In the genomic region with DNA sequence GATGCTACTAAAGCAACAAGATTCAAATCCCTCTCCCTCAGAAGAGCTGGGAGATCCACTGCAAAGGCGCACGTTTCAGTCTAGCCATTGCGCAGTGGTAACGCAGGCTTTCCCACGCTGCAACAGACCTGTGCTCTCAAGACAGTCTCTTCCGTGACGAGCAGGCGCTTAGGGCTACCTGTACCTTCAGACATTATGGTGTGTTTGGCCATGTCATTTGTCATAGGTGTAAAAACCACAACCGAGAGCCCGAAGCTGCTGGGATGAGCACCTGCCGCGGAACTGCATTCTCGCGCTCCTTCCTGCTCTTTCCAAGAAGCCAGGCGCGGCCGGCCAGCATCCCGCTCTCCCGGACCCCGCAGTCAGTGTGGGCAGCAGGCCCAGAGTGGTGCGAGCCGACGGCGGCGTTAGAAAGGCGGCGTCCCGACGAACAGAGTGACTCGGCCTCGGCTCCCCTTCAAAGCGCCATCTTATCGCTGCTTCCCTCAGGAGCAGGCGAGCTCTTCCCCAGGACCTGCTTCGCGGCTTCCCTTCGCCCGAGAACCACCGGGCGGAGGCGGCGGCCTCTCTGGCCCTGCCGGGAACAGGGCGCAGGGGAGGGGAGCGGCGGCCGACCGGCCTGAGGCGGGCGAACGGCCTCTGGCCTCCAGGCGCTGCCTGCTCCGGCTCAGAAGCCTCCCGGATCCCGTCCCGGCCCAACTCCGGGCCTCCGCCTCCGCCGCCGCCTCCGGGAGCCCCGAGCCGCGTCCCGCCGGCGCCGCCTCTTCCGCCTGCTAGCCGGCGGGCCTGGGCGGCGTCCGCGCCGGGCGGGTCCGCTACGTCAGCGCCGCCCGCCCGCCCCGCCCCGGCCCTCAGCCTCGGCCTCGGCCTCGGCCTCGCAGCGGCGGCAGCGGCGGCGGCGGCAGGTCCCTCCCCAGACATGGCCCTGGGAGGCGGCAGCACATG, we compare ENCODE assay signal across 1 cellular context.
TF ChIP-seq lines count a peak whose summit lies in the region.

Gene FAM120A (plus strand): TSS at position 869 of the 945 bp plus-strand sequence. CDS start 231 bp downstream, outside the sequence.

TF ChIP-seq in K562, 482 proteins besides CTCF, POLR2A, EP300 and RAD21 (continued from another document and continues in another):
- TF ChIP-seq ATF2 (CRISPR knock-in tag; IDR thresholded peaks at IDR 0.05) (0 out of 2 replicates have a peak, but pooled peaks have one; percentile 61), NR3C1 (CRISPR knock-in tag; IDR thresholded peaks at IDR 0.05) (peak; percentile 40; the same call in 1 of the 2 replicates), ERF (CRISPR knock-in tag; IDR thresholded peaks at IDR 0.05) (peak; percentile 74; the same call in 1 of the 2 replicates), POLR2G (IDR thresholded peaks at IDR 0.05; ENCODE audit: low read depth, low read length) (peak; percentile 82), CGGBP1 (CRISPR knock-in tag; IDR thresholded peaks at IDR 0.05) (no peak), DMBX1 (CRISPR knock-in tag; IDR thresholded peaks at IDR 0.05; ENCODE audit: borderline replicate concordance) (0 out of 2 replicates have a peak, but pooled peaks have one; percentile 51), FOXA1 (IDR thresholded peaks at IDR 0.05; ENCODE audit: borderline replicate concordance) (no peak), MGA (IDR thresholded peaks at IDR 0.05) (no peak; the same call in 1 of the 2 replicates), ZNF280B (CRISPR knock-in tag; IDR thresholded peaks at IDR 0.05) (no peak), STAT5B (CRISPR knock-in tag; IDR thresholded peaks at IDR 0.05) (no peak), ZNF707 (CRISPR knock-in tag; conservative IDR thresholded peaks at IDR 0.05) (0 out of 2 replicates have a peak, but pooled peaks have one; percentile 5), PCBP1 (IDR thresholded peaks at IDR 0.05; ENCODE audit: low read depth, low read length, poor library complexity, severe bottlenecking) (no peak), ZNF3 (CRISPR knock-in tag; IDR thresholded peaks at IDR 0.05) (no peak), POLR2B (IDR thresholded peaks at IDR 0.05; ENCODE audit: low read depth, partially characterized antibody) (peak; percentile 46), ZNF785 (CRISPR knock-in tag; IDR thresholded peaks at IDR 0.05) (no peak), ZNF384 (IDR thresholded peaks at IDR 0.05; ENCODE audit: low read depth, low read length) (no peak), MLLT1 (IDR thresholded peaks at IDR 0.05) (peak; percentile 10 to 48; a peak in 1 of 4 replicates), ZFPM2 (CRISPR knock-in tag; IDR thresholded peaks at IDR 0.05) (0 out of 2 replicates have a peak, but pooled peaks have one; percentile 62), HDAC2 (IDR thresholded peaks at IDR 0.05) (0 out of 2 replicates have a peak, but pooled peaks have one; percentile 34), PTTG1 (tag; IDR thresholded peaks at IDR 0.05; ENCODE audit: low read depth) (no peak), RB1 (IDR thresholded peaks at IDR 0.05; ENCODE audit: low read depth) (0 out of 2 replicates have a peak, but pooled peaks have one; percentile 46), SP2 (IDR thresholded peaks at IDR 0.05; ENCODE audit: extremely low read depth, low read depth, low read length, poor library complexity, severe bottlenecking) (no peak), PHF20 (IDR thresholded peaks at IDR 0.05; ENCODE audit: partially characterized antibody) (peak; percentile 32), RFX1 (IDR thresholded peaks at IDR 0.05) (no peak), BDP1 (IDR thresholded peaks at IDR 0.05; ENCODE audit: insufficient read depth, insufficient read length) (no peak), CBX2 (IDR thresholded peaks at IDR 0.05; ENCODE audit: insufficient read depth, low read length, poor library complexity, severe bottlenecking) (no peak), ILF3 (IDR thresholded peaks at IDR 0.05; ENCODE audit: borderline replicate concordance) (0 out of 2 replicates have a peak, but pooled peaks have one; percentile 55), TRIM24 (IDR thresholded peaks at IDR 0.05) (no peak)
- TF ChIP-seq, protein P1, sequence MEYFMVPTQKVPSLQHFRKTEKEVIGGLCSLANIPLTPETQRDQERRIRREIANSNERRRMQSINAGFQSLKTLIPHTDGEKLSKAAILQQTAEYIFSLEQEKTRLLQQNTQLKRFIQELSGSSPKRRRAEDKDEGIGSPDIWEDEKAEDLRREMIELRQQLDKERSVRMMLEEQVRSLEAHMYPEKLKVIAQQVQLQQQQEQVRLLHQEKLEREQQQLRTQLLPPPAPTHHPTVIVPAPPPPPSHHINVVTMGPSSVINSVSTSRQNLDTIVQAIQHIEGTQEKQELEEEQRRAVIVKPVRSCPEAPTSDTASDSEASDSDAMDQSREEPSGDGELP (CRISPR knock-in tag; IDR thresholded peaks at IDR 0.05; ENCODE audit: borderline replicate concordance), result peak; percentile 39; the same call in 1 of the 2 replicates
- TF ChIP-seq, protein P2, sequence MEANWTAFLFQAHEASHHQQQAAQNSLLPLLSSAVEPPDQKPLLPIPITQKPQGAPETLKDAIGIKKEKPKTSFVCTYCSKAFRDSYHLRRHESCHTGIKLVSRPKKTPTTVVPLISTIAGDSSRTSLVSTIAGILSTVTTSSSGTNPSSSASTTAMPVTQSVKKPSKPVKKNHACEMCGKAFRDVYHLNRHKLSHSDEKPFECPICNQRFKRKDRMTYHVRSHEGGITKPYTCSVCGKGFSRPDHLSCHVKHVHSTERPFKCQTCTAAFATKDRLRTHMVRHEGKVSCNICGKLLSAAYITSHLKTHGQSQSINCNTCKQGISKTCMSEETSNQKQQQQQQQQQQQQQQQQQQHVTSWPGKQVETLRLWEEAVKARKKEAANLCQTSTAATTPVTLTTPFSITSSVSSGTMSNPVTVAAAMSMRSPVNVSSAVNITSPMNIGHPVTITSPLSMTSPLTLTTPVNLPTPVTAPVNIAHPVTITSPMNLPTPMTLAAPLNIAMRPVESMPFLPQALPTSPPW (CRISPR knock-in tag; IDR thresholded peaks at IDR 0.05), result peak; percentile 85
- TF ChIP-seq, protein P3, sequence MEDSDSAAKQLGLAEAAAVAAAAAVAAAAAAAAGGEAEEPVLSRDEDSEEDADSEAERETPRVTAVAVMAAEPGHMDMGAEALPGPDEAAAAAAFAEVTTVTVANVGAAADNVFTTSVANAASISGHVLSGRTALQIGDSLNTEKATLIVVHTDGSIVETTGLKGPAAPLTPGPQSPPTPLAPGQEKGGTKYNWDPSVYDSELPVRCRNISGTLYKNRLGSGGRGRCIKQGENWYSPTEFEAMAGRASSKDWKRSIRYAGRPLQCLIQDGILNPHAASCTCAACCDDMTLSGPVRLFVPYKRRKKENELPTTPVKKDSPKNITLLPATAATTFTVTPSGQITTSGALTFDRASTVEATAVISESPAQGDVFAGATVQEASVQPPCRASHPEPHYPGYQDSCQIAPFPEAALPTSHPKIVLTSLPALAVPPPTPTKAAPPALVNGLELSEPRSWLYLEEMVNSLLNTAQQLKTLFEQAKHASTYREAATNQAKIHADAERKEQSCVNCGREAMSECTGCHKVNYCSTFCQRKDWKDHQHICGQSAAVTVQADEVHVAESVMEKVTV (CRISPR knock-in tag; IDR thresholded peaks at IDR 0.05), result no peak
